2 cellular contexts compared by ENCODE assay signal in genomic region chr21:42645211-42646075, GRCh38.
TF ChIP-seq lines count a peak whose summit lies in the region.

No MANE protein-coding gene starts in this region.

TF ChIP-seq in HepG2, 621 proteins besides CTCF, POLR2A, EP300 and RAD21 (continues in another document):
- TF ChIP-seq, protein P1, sequence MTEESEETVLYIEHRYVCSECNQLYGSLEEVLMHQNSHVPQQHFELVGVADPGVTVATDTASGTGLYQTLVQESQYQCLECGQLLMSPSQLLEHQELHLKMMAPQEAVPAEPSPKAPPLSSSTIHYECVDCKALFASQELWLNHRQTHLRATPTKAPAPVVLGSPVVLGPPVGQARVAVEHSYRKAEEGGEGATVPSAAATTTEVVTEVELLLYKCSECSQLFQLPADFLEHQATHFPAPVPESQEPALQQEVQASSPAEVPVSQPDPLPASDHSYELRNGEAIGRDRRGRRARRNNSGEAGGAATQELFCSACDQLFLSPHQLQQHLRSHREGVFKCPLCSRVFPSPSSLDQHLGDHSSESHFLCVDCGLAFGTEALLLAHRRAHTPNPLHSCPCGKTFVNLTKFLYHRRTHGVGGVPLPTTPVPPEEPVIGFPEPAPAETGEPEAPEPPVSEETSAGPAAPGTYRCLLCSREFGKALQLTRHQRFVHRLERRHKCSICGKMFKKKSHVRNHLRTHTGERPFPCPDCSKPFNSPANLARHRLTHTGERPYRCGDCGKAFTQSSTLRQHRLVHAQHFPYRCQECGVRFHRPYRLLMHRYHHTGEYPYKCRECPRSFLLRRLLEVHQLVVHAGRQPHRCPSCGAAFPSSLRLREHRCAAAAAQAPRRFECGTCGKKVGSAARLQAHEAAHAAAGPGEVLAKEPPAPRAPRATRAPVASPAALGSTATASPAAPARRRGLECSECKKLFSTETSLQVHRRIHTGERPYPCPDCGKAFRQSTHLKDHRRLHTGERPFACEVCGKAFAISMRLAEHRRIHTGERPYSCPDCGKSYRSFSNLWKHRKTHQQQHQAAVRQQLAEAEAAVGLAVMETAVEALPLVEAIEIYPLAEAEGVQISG (CRISPR knock-in tag; IDR thresholded peaks at IDR 0.05), result no peak
- TF ChIP-seq CSRNP1 (CRISPR knock-in tag; IDR thresholded peaks at IDR 0.05) (no peak), ZNF142 (CRISPR knock-in tag; IDR thresholded peaks at IDR 0.05) (no peak), PREB (CRISPR knock-in tag; IDR thresholded peaks at IDR 0.05) (no peak), SMARCC2 (IDR thresholded peaks at IDR 0.05) (no peak), ZNF460 (CRISPR knock-in tag; IDR thresholded peaks at IDR 0.05; ENCODE audit: borderline replicate concordance) (no peak)
- TF ChIP-seq, protein P2, sequence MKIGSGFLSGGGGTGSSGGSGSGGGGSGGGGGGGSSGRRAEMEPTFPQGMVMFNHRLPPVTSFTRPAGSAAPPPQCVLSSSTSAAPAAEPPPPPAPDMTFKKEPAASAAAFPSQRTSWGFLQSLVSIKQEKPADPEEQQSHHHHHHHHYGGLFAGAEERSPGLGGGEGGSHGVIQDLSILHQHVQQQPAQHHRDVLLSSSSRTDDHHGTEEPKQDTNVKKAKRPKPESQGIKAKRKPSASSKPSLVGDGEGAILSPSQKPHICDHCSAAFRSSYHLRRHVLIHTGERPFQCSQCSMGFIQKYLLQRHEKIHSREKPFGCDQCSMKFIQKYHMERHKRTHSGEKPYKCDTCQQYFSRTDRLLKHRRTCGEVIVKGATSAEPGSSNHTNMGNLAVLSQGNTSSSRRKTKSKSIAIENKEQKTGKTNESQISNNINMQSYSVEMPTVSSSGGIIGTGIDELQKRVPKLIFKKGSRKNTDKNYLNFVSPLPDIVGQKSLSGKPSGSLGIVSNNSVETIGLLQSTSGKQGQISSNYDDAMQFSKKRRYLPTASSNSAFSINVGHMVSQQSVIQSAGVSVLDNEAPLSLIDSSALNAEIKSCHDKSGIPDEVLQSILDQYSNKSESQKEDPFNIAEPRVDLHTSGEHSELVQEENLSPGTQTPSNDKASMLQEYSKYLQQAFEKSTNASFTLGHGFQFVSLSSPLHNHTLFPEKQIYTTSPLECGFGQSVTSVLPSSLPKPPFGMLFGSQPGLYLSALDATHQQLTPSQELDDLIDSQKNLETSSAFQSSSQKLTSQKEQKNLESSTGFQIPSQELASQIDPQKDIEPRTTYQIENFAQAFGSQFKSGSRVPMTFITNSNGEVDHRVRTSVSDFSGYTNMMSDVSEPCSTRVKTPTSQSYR (CRISPR knock-in tag; IDR thresholded peaks at IDR 0.05; ENCODE audit: borderline replicate concordance), result no peak

TF ChIP-seq in K562, 482 proteins besides CTCF, POLR2A, EP300 and RAD21 (continues in another document):
- TF ChIP-seq CREB3 (tag; conservative IDR thresholded peaks at IDR 0.05; ENCODE audit: low read depth) (no peak), SMAD1 (IDR thresholded peaks at IDR 0.05; ENCODE audit: low read depth, low read length, partially characterized antibody) (no peak), PCBP1 (IDR thresholded peaks at IDR 0.05; ENCODE audit: low read depth, low read length, poor library complexity, severe bottlenecking) (no peak), CXXC5 (CRISPR knock-in tag; IDR thresholded peaks at IDR 0.05) (peak; percentile 86), GATAD2A (IDR thresholded peaks at IDR 0.05) (no peak), ZNF592 (IDR thresholded peaks at IDR 0.05) (no peak), TEAD2 (tag; IDR thresholded peaks at IDR 0.05) (no peak), IFI16 (CRISPR knock-in tag; IDR thresholded peaks at IDR 0.05) (no peak), MYNN (IDR thresholded peaks at IDR 0.05) (no peak), MYNN (CRISPR knock-in tag; IDR thresholded peaks at IDR 0.05) (no peak), BCL6 (CRISPR knock-in tag; IDR thresholded peaks at IDR 0.05) (no peak), ELK1 (CRISPR knock-in tag; IDR thresholded peaks at IDR 0.05) (no peak), NONO (IDR thresholded peaks at IDR 0.05; ENCODE audit: low read depth in 2 of 2, low read length in 1 of 2) (no peak), MTA1 (IDR thresholded peaks at IDR 0.05; ENCODE audit: borderline replicate concordance) (no peak), ZNF354B (CRISPR knock-in tag; IDR thresholded peaks at IDR 0.05) (no peak), TCF7 (IDR thresholded peaks at IDR 0.05; ENCODE audit: borderline replicate concordance) (no peak), LEF1 (IDR thresholded peaks at IDR 0.05) (no peak), ZNF324 (CRISPR knock-in tag; IDR thresholded peaks at IDR 0.05) (no peak), CTBP1 (IDR thresholded peaks at IDR 0.05; ENCODE audit: borderline replicate concordance) (peak; percentile 45; the same call in 1 of the 2 replicates), CBFA2T2 (conservative IDR thresholded peaks at IDR 0.05) (peak; percentile 47), SRSF7 (optimal IDR thresholded peaks at IDR 0.05; ENCODE audit: low read depth, low read length) (no peak), ZNF586 (CRISPR knock-in tag; conservative IDR thresholded peaks at IDR 0.05) (no peak), HES1 (IDR thresholded peaks at IDR 0.05; ENCODE audit: low read depth) (no peak), NRF1 (conservative IDR thresholded peaks at IDR 0.05 in 1 of 2, IDR thresholded peaks at IDR 0.05 in 1 of 2) (no peak), SMAD2 (IDR thresholded peaks at IDR 0.05; ENCODE audit: low read depth, low read length) (no peak), TAF15 (IDR thresholded peaks at IDR 0.05; ENCODE audit: low read depth, low read length) (no peak), PHF20 (IDR thresholded peaks at IDR 0.05; ENCODE audit: partially characterized antibody) (no peak), GTF2A2 (tag; IDR thresholded peaks at IDR 0.05) (no peak), FOXP1 (CRISPR knock-in tag; IDR thresholded peaks at IDR 0.05) (no peak), ZNF408 (CRISPR knock-in tag; IDR thresholded peaks at IDR 0.05; ENCODE audit: low read depth) (no peak), ZNF830 (CRISPR knock-in tag; IDR thresholded peaks at IDR 0.05) (no peak), HIVEP1 (CRISPR knock-in tag; IDR thresholded peaks at IDR 0.05) (no peak), AFF1 (IDR thresholded peaks at IDR 0.05; ENCODE audit: low read depth in 1 of 2, partially characterized antibody in 2 of 2) (no peak)
- TF ChIP-seq, protein P3, sequence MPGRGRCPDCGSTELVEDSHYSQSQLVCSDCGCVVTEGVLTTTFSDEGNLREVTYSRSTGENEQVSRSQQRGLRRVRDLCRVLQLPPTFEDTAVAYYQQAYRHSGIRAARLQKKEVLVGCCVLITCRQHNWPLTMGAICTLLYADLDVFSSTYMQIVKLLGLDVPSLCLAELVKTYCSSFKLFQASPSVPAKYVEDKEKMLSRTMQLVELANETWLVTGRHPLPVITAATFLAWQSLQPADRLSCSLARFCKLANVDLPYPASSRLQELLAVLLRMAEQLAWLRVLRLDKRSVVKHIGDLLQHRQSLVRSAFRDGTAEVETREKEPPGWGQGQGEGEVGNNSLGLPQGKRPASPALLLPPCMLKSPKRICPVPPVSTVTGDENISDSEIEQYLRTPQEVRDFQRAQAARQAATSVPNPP (IDR thresholded peaks at IDR 0.05; ENCODE audit: borderline replicate concordance, insufficient read depth, insufficient read length), result no peak
- TF ChIP-seq, protein P4, sequence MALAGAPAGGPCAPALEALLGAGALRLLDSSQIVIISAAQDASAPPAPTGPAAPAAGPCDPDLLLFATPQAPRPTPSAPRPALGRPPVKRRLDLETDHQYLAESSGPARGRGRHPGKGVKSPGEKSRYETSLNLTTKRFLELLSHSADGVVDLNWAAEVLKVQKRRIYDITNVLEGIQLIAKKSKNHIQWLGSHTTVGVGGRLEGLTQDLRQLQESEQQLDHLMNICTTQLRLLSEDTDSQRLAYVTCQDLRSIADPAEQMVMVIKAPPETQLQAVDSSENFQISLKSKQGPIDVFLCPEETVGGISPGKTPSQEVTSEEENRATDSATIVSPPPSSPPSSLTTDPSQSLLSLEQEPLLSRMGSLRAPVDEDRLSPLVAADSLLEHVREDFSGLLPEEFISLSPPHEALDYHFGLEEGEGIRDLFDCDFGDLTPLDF (CRISPR knock-in tag; IDR thresholded peaks at IDR 0.05), result no peak
- TF ChIP-seq, protein P5, sequence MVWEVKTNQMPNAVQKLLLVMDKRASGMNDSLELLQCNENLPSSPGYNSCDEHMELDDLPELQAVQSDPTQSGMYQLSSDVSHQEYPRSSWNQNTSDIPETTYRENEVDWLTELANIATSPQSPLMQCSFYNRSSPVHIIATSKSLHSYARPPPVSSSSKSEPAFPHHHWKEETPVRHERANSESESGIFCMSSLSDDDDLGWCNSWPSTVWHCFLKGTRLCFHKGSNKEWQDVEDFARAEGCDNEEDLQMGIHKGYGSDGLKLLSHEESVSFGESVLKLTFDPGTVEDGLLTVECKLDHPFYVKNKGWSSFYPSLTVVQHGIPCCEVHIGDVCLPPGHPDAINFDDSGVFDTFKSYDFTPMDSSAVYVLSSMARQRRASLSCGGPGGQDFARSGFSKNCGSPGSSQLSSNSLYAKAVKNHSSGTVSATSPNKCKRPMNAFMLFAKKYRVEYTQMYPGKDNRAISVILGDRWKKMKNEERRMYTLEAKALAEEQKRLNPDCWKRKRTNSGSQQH (CRISPR knock-in tag; IDR thresholded peaks at IDR 0.05), result no peak
